1 cellular context compared by ENCODE assay signal in genomic region chr10:14186245-14186644, GRCh38.
TF ChIP-seq lines count a peak whose summit lies in the region.

No MANE protein-coding gene starts in this region.

TF ChIP-seq in K562, 482 proteins besides CTCF, POLR2A, EP300 and RAD21 (continued from another document):
- 0 out of 4 replicates have a peak, but pooled peaks of 1 of the 2 experiments have one; percentile 23 for TF ChIP-seq NONO (IDR thresholded peaks at IDR 0.05; ENCODE audit: low read depth in 2 of 2, low read length in 1 of 2)
- no peak for TF ChIP-seq ZNF644 (tag; IDR thresholded peaks at IDR 0.05; ENCODE audit: low read depth)
